Comparison of ENCODE assay signal across 8 cellular contexts in the genomic region with DNA sequence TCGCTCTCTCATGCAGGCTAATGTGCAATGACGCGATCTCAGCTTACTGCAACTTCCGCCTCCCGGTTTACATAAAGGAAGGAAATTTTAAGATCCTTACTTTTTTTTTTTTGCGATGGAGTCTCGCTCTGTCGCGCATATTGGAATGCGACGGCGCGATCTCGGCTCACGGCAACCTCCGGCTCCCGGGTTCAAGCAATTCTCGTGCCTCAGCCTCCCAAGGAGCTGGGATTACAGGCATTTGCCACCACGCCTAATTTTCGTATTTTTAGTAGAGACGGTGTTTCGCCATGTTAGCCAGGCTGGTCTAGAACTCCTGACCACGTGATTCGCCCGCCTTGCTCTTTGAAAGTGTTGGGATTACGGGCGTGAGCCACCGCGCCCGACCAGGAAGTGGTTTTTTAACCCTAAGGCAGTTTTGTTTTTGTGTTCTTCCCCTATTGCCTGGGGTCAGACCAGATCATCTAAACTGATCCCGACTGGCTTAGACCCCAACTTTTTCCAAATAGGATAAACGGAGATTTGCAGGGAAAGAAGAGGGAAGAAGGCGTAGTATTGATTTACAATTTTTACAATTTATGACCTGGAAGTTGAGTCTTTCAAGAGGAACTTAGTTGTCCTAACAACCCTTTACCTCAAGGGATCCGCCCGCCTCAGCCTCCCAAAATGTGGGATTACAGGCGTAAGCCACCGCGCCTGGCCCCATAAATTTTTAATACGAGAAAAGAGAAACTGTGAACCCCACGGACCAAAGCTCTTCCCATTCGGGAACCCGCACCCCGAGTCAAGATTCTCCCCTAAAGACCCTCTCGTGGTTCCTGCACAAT.
DNase-seq lines count a peak whose midpoint lies in the region; ATAC-seq, FAIRE-seq and TF ChIP-seq lines count a peak whose summit lies in the region.

No MANE protein-coding gene starts in this region.

- intact Hi-C loops in CD8-positive, alpha-beta T cell (cut with DNase I, micrococcal nuclease): loop anchor here (1.0 to 10.0 kb wide), 7 partner anchors 141 to 499 kb away; a partner anchor contains a TSS
- intact Hi-C loops in adrenal gland (cut with DNase I): no loop called here
- intact Hi-C loops in heart left ventricle (cut with DNase I): loop anchor here in 1 of 10 donors (5.0 kb wide), 1 partner anchor 386 kb away; a partner anchor contains a TSS

- H3K9me3 Mint-ChIP-seq in CD8-positive, alpha-beta T cell: no peaks in the 10 kb centered on the region

- WGBS in adrenal gland, 4 donors: 8 to 13% (median 10%) methylated on average over 44 of the region's 44 CpGs
- WGBS in heart left ventricle, 4 donors: 2 to 8% (median 4%) methylated on average over 44 of the region's 44 CpGs

- no peak overlapping the region for H3K9ac ChIP-seq in parathyroid adenoma

- H3K4me1 ChIP-seq in CD8-positive, alpha-beta T cell (ENCODE audit: insufficient read depth, low read length): no peaks in the 10 kb centered on the region
- H3K4me1 ChIP-seq in adrenal gland (replicated peaks in 1 of 2): no peaks in the 10 kb centered on the region
- H3K4me1 ChIP-seq in heart left ventricle: peaks cover 0 to 4% (median 0%) of the 10 kb centered on the region in 12 donors
- H3K4me1 ChIP-seq in parathyroid adenoma: no peaks in the 10 kb centered on the region

- no peaks in the 10 kb centered on the region for H3K79me2 ChIP-seq in parathyroid adenoma

- peak overlapping the region; percentile 52 for H3K4me3 ChIP-seq in CD8-positive, alpha-beta T cell (ENCODE audit: low read depth, low read length)
- H3K4me3 ChIP-seq in adrenal gland (peak overlapping the region; percentile 28 to 66 (median 47)), heart left ventricle (peak overlapping the region; percentile 28 to 75 (median 64)), parathyroid adenoma (ENCODE audit: low read depth, low read length) (peak overlapping the region; percentile 72)

- POLR2A ChIA-PET in CD8-positive, alpha-beta T cell (lab: Charles Lee): interaction anchor here (1.0 to 2.1 kb wide), 6 partner anchors 10 to 905 kb away, joined by 3 to 16 read pairs (median 6); a partner anchor contains a TSS

- H3K27me3 ChIP-seq in CD8-positive, alpha-beta T cell (ENCODE audit: insufficient read depth, low read length): no peaks in the 10 kb centered on the region
- no peaks in the 10 kb centered on the region for H3K27me3 ChIP-seq in adrenal gland
- no peaks in the 10 kb centered on the region for H3K27me3 ChIP-seq in heart left ventricle
- H3K27me3 ChIP-seq in parathyroid adenoma (ENCODE audit: control insufficient read depth, insufficient read depth, low read length): no peaks in the 10 kb centered on the region

- H3K36me3 Mint-ChIP-seq in CD8-positive, alpha-beta T cell: peaks cover 13% of the 10 kb centered on the region

- no peak for TF ChIP-seq CTCF in CD8-positive, alpha-beta T cell (IDR thresholded peaks at IDR 0.05)
- TF ChIP-seq CTCF in adrenal gland (IDR thresholded peaks at IDR 0.05) (no peak), heart left ventricle (IDR thresholded peaks at IDR 0.05) (no peak), parathyroid adenoma (IDR thresholded peaks at IDR 0.05) (no peak)

- peak overlapping the region; percentile 93 for H3K27ac Mint-ChIP-seq in CD8-positive, alpha-beta T cell

- TF ChIP-seq POLR2A in adrenal gland (IDR thresholded peaks at IDR 0.05) (peak in 1 of 2 donors; percentile 46), heart left ventricle (IDR thresholded peaks at IDR 0.05) (no peak)

- CTCF ChIA-PET in CD8-positive, alpha-beta T cell (lab: Charles Lee): interaction anchor here (0.6 to 1.2 kb wide), 5 partner anchors 9 to 1083 kb away, joined by 3 to 5 read pairs (median 3); no protein-coding TSS in a partner anchor

- H3K27me3 Mint-ChIP-seq in CD8-positive, alpha-beta T cell (ENCODE audit: low read depth): no peaks in the 10 kb centered on the region

- H3K36me3 ChIP-seq in CD8-positive, alpha-beta T cell (ENCODE audit: insufficient read depth, low read length): no peaks in the 10 kb centered on the region
- H3K36me3 ChIP-seq in adrenal gland (replicated peaks in 1 of 2) (no peaks in the 10 kb centered on the region), heart left ventricle (no peaks in the 10 kb centered on the region), parathyroid adenoma (ENCODE audit: control insufficient read depth, insufficient read depth, low read length) (no peaks in the 10 kb centered on the region)

- FAIRE-seq in HTR-8/SVneo (lab: Jason Lieb, UNC): no peak

- H3K4me2 ChIP-seq in parathyroid adenoma (ENCODE audit: low read length): peak overlapping the region; percentile 71

- peak overlapping the region; percentile 97 for H3K4me3 Mint-ChIP-seq in CD8-positive, alpha-beta T cell

- no peak for ATAC-seq in CD8-positive, alpha-beta T cell
- ATAC-seq in heart left ventricle: peak in 3 of 4 donors; percentile 62 to 84 (median 67)
- ATAC-seq in HG02973 (IDR thresholded peaks at IDR 0.05; ENCODE audit: unreplicated experiment): no peak

- DNase-seq in CD8-positive, alpha-beta T cell: peak in 5 of 7 experiments; percentile 4 to 60 (median 28)
- DNase-seq in NAMALWA (ENCODE audit: low spot score) (peak; percentile 43), adrenal gland (peak; percentile 48 to 84 (median 71)), heart left ventricle (peak; percentile 43 to 73 (median 52)), HTR-8/SVneo (ENCODE audit: insufficient read length, low spot score) (no peak)
- no peak for DNase-seq in effector CD4-positive, alpha-beta T cell

- peak overlapping the region; percentile 70 for H2AFZ ChIP-seq in parathyroid adenoma

- peaks cover 8% of the 10 kb centered on the region for H3K4me1 Mint-ChIP-seq in CD8-positive, alpha-beta T cell (ENCODE audit: low read depth)

- H3K9me3 ChIP-seq in CD8-positive, alpha-beta T cell (ENCODE audit: low read length): no peaks in the 10 kb centered on the region
- no peaks in the 10 kb centered on the region for H3K9me3 ChIP-seq in adrenal gland (replicated peaks in 1 of 3)
- H3K9me3 ChIP-seq in heart left ventricle: peaks cover 0 to 4% (median 0%) of the 10 kb centered on the region in 12 donors
- no peaks in the 10 kb centered on the region for H3K9me3 ChIP-seq in parathyroid adenoma (ENCODE audit: control insufficient read depth, low read length)

- H3K27ac ChIP-seq in CD8-positive, alpha-beta T cell (ENCODE audit: low read depth, low read length): peak overlapping the region; percentile 11
- H3K27ac ChIP-seq in adrenal gland: peak overlapping the region; percentile 66 to 95 (median 86)
- H3K27ac ChIP-seq in heart left ventricle: peak overlapping the region; percentile 58 to 88 (median 80)
- peak overlapping the region; percentile 71 for H3K27ac ChIP-seq in parathyroid adenoma

Comparison
In these comparisons a context has a peak if more than half of its experiments do, and no peak if none do; other contexts are left out.
1. ATAC-seq: peak in heart left ventricle (3 of 4); none in CD8-positive, alpha-beta T cell (single experiment) and HG02973 (single experiment).
2. DNase-seq: peak in CD8-positive, alpha-beta T cell (5 of 7), NAMALWA (single experiment), adrenal gland (7 of 7) and heart left ventricle (5 of 5); none in HTR-8/SVneo (single experiment) and effector CD4-positive, alpha-beta T cell (single experiment).
3. H3K27ac ChIP-seq: peak in every context shown above with its lines; median percentile 86 in adrenal gland; 80 in heart left ventricle; 71 in parathyroid adenoma; 11 in CD8-positive, alpha-beta T cell.
4. intact Hi-C loops: an anchor here in CD8-positive, alpha-beta T cell (1.0 to 10.0 kb wide); none called in adrenal gland.
5. Peak in every context shown above with its lines, with median percentiles within 50 percentile points of each other: H3K4me3 ChIP-seq.